ENCODE assay signal across 1 cellular context in genomic region chr6:39752835-39753744, GRCh38.
A peak's percentile ranks its signal among the peaks of the same experiment; 100 is the strongest.
TF ChIP-seq lines count a peak whose summit lies in the region.

No MANE protein-coding gene starts in this region.

TF ChIP-seq in GM12878, 131 proteins besides CTCF, POLR2A, EP300 and RAD21:
- no peak for TF ChIP-seq ZNF592 (IDR thresholded peaks at IDR 0.05)
- no peak for TF ChIP-seq MTA3 (IDR thresholded peaks at IDR 0.05; ENCODE audit: borderline replicate concordance, low read length)
- no peak for TF ChIP-seq PAX5 (IDR thresholded peaks at IDR 0.05; ENCODE audit: borderline replicate concordance, low read depth, low read length)
- TF ChIP-seq ZBED1 (IDR thresholded peaks at IDR 0.05; ENCODE audit: borderline replicate concordance), result no peak
- TF ChIP-seq ZNF207 (IDR thresholded peaks at IDR 0.05; ENCODE audit: borderline replicate concordance), result no peak
- TF ChIP-seq DPF2 (IDR thresholded peaks at IDR 0.05), result no peak
- no peak for TF ChIP-seq TCF12 (IDR thresholded peaks at IDR 0.05; ENCODE audit: low read depth, low read length)
- TF ChIP-seq TCF7 (IDR thresholded peaks at IDR 0.05; ENCODE audit: borderline replicate concordance), result no peak
- TF ChIP-seq ESRRA (IDR thresholded peaks at IDR 0.05; ENCODE audit: low read length), result no peak
- no peak for TF ChIP-seq STAT1 (conservative IDR thresholded peaks at IDR 0.05)
- TF ChIP-seq SREBF2 (IDR thresholded peaks at IDR 0.05; ENCODE audit: low read length), result no peak
- no peak for TF ChIP-seq SUPT20H (IDR thresholded peaks at IDR 0.05; ENCODE audit: borderline replicate concordance, control insufficient read depth, low read depth, low read length)
- TF ChIP-seq MTA2 (IDR thresholded peaks at IDR 0.05; ENCODE audit: low read depth), result no peak
- no peak for TF ChIP-seq ZBTB40 (IDR thresholded peaks at IDR 0.05; ENCODE audit: borderline replicate concordance)
- TF ChIP-seq GABPA (IDR thresholded peaks at IDR 0.05; ENCODE audit: low read depth), result no peak
- no peak for TF ChIP-seq YBX1 (IDR thresholded peaks at IDR 0.05)
- TF ChIP-seq NR2F1 (conservative IDR thresholded peaks at IDR 0.05), result no peak
- 0 out of 2 replicates have a peak, but pooled peaks have one; percentile 14 for TF ChIP-seq IKZF1 (conservative IDR thresholded peaks at IDR 0.05)
- TF ChIP-seq IRF5 (IDR thresholded peaks at IDR 0.05; ENCODE audit: borderline replicate concordance), result no peak
- no peak for TF ChIP-seq ZNF24 (IDR thresholded peaks at IDR 0.05)
- no peak for TF ChIP-seq TAF1 (IDR thresholded peaks at IDR 0.05; ENCODE audit: borderline replicate concordance, low read depth, low read length)
- TF ChIP-seq PML (IDR thresholded peaks at IDR 0.05; ENCODE audit: low read length), result no peak
- no peak for TF ChIP-seq TBL1XR1 (IDR thresholded peaks at IDR 0.05; ENCODE audit: low read depth, low read length)
- no peak for TF ChIP-seq RELA (IDR thresholded peaks at IDR 0.05; ENCODE audit: borderline replicate concordance, partially characterized antibody)
- no peak for TF ChIP-seq NRF1 (conservative IDR thresholded peaks at IDR 0.05; ENCODE audit: low read depth, low read length)
- no peak for TF ChIP-seq JUND (IDR thresholded peaks at IDR 0.05; ENCODE audit: low read depth, low read length)
- TF ChIP-seq BHLHE40 (IDR thresholded peaks at IDR 0.05; ENCODE audit: borderline replicate concordance in 1 of 2, low read depth in 2 of 2, low read length in 1 of 2), result peak in 1 of 2 experiments; percentile 71; a peak in 2 of 4 replicates
- peak; percentile 84 for TF ChIP-seq RAD51 (IDR thresholded peaks at IDR 0.05)
- TF ChIP-seq ATF7 (IDR thresholded peaks at IDR 0.05; ENCODE audit: low read depth), result no peak
- no peak for TF ChIP-seq NKRF (conservative IDR thresholded peaks at IDR 0.05)
- no peak for TF ChIP-seq ASH2L (IDR thresholded peaks at IDR 0.05; ENCODE audit: borderline replicate concordance, low read depth)
- TF ChIP-seq ZNF217 (IDR thresholded peaks at IDR 0.05), result no peak
- TF ChIP-seq ZNF687 (IDR thresholded peaks at IDR 0.05), result peak; percentile 41; the same call in 1 of the 2 replicates
- no peak for TF ChIP-seq SMC3 (IDR thresholded peaks at IDR 0.05; ENCODE audit: borderline replicate concordance, low read length)
- TF ChIP-seq CBFB (IDR thresholded peaks at IDR 0.05; ENCODE audit: low read depth), result no peak
- no peak for TF ChIP-seq NFYA (IDR thresholded peaks at IDR 0.05; ENCODE audit: borderline replicate concordance, low read depth, low read length)
- no peak for TF ChIP-seq BACH1 (IDR thresholded peaks at IDR 0.05; ENCODE audit: borderline replicate concordance)
- no peak for TF ChIP-seq ATF2 (IDR thresholded peaks at IDR 0.05; ENCODE audit: low read length)
- peak; percentile 61; the same call in 1 of the 2 replicates for TF ChIP-seq ZSCAN29 (IDR thresholded peaks at IDR 0.05)
- TF ChIP-seq SREBF1 (IDR thresholded peaks at IDR 0.05; ENCODE audit: low read length), result no peak
- TF ChIP-seq PKNOX1 (IDR thresholded peaks at IDR 0.05), result no peak
- no peak for TF ChIP-seq IKZF2 (IDR thresholded peaks at IDR 0.05)
- TF ChIP-seq EZH2 (IDR thresholded peaks at IDR 0.05; ENCODE audit: borderline replicate concordance, control insufficient read depth, low read depth, low read length), result no peak
- peak; percentile 74 for TF ChIP-seq USF1 (IDR thresholded peaks at IDR 0.05; ENCODE audit: borderline replicate concordance, extremely low read length, insufficient read depth, low read depth, low read length)
- TF ChIP-seq FOXM1 (IDR thresholded peaks at IDR 0.05; ENCODE audit: low read depth, low read length), result no peak
- no peak for TF ChIP-seq EGR1 (IDR thresholded peaks at IDR 0.05; ENCODE audit: borderline replicate concordance in 1 of 2, low read depth in 2 of 2, low read length in 2 of 2)
- no peak for TF ChIP-seq CBX3 (IDR thresholded peaks at IDR 0.05; ENCODE audit: borderline replicate concordance, low read depth)
- no peak for TF ChIP-seq EED (IDR thresholded peaks at IDR 0.05; ENCODE audit: low read depth)
- TF ChIP-seq WRNIP1 (IDR thresholded peaks at IDR 0.05; ENCODE audit: borderline replicate concordance, low read depth, low read length), result no peak
